In the genomic region with DNA sequence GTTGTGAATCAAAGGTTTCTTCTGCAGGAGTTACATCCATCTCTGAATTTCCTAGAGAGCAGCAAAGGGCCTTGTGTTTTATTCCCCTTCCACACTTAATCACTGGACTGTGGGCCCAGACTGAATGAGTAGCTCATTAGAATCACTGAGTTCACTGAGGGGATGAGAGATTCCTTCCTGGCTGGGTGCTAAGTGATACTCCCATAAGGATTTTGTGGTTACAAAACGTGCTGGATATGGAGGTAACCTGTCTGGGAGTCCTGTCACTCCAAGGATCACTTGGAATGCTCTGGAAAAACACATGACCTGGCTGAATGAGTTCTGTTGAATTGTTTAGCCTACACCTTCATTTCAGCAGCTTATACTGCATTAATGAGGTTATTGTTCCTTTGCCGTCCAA, we compare ENCODE assay signal across 19 cellular contexts.
"Had no signal": no experiment of that assay in that cellular context is flagged by ENCODE, and none has a peak within 500 bp of the region (broad histone marks: within the 10 kb centered on the region; RNA-seq: fewer than 3 reads in every experiment).

No MANE protein-coding gene starts in this region.

- H3K9me3 ChIP-seq: breast epithelium, gastroesophageal sphincter, sigmoid colon, thyroid gland had no signal

- H3K4me3 ChIP-seq: breast epithelium, gastroesophageal sphincter, hepatocyte, sigmoid colon, thyroid gland had no signal

- ATAC-seq: activated CD8-positive, alpha-beta memory T cell treated with anti-CD3 and anti-CD28 coated beads, Interleukin-2, amount 10 ng/mL, durations not matched to agents 7 days and 5 days; activated naive CD8-positive, alpha-beta T cell treated with anti-CD3 and anti-CD28 coated beads, Interleukin-2, amount 50 U/mL, for 24 hours; esophagus mucosa; gastroesophageal sphincter; left lobe of liver; stimulated activated effector memory CD8-positive, alpha-beta T cell treated with anti-CD3 and anti-CD28 coated beads, Interleukin-12 subunit alpha, Interleukin-12 subunit beta, amount 100 ng/mL, for 72 hours had no signal

- H3K4me2 ChIP-seq: hepatocyte had no signal

- H3K27ac ChIP-seq: breast epithelium, gastroesophageal sphincter, hepatocyte, sigmoid colon had no signal

- H3K4me1 ChIP-seq: breast epithelium, gastroesophageal sphincter, sigmoid colon had no signal

- H2AFZ ChIP-seq: hepatocyte had no signal

- H3K27me3 ChIP-seq: breast epithelium, gastroesophageal sphincter, hepatocyte, sigmoid colon, thyroid gland had no signal

- H3K36me3 ChIP-seq: breast epithelium had no signal

- DNase-seq: activated CD4-positive, alpha-beta memory T cell treated with anti-CD3 and anti-CD28 coated beads for 36 hours; activated CD4-positive, alpha-beta T cell treated with anti-CD3 and anti-CD28 coated beads for 4 hours; activated CD8-positive, alpha-beta memory T cell treated with anti-CD3 and anti-CD28 coated beads, Interleukin-2, amount 10 ng/mL, durations not matched to agents 7 days and 5 days; activated naive CD4-positive, alpha-beta T cell treated with anti-CD3 and anti-CD28 coated beads for 36 hours; activated naive CD8-positive, alpha-beta T cell treated with anti-CD3 and anti-CD28 coated beads, Interleukin-2, amount 50 U/mL, for 24 hours; aorta; cerebellar nuclear complex; cortex of kidney; effector CD4-positive, alpha-beta T cell; sigmoid colon; stimulated activated CD4-positive, alpha-beta T cell treated with anti-CD3 and anti-CD28 coated beads, Interleukin-4, amount 100 ng/mL, for 24 hours; thyroid gland had no signal

- FAIRE-seq: TTC549 had no signal
